ENCODE assay signal across 1 cellular context in the genomic region with DNA sequence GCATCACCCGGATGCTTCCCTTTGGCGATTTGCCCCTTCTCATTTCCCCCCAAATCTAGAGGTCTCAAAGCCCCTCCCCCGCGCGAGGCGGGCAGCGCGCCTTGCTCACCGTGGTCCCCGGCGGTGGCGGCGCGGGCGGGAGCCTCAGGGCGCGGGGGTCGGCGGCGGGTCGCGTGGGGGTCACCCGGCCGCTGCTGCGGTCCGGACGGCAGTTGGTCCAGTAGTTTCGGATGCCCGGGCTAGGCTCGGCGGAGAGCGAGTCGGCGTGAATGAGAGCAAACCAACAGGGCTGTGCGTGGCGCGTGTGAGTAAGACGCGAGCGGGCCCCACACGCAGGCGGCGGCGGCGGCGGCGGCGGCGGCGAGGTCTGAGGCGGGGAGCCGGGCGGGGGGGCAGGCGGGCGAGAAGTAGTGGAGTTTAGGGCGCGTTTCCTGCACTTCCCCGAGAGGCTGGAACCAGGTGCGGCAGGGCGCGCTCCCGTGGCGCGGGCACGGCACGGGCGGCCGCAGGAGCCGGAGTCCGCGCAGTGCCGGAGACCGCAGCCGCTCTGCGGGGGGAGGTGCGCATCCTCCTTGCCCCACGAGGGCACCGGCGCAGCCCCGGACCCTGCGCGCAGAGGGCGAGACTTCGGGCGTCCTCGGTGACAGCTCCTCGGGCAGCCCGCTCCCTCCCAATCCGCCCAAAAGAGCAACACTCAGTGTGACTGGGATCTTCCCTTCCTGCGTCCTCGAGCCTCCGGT.
TF ChIP-seq lines count a peak whose summit lies in the region.

No MANE protein-coding gene starts in this region.

TF ChIP-seq in WTC11, 78 proteins besides CTCF, POLR2A, EP300 and RAD21 (continued from another document):
- TF ChIP-seq AFF4 (CRISPR knock-in tag; IDR thresholded peaks at IDR 0.05; ENCODE audit: borderline replicate concordance) (no peak), ELF4 (CRISPR knock-in tag; IDR thresholded peaks at IDR 0.05; ENCODE audit: low read depth) (no peak), ZMAT4 (CRISPR knock-in tag; IDR thresholded peaks at IDR 0.05) (no peak), TP53 (CRISPR knock-in tag; IDR thresholded peaks at IDR 0.05) (peak; percentile 21; the same call in 1 of the 2 replicates)
- TF ChIP-seq, protein P1, sequence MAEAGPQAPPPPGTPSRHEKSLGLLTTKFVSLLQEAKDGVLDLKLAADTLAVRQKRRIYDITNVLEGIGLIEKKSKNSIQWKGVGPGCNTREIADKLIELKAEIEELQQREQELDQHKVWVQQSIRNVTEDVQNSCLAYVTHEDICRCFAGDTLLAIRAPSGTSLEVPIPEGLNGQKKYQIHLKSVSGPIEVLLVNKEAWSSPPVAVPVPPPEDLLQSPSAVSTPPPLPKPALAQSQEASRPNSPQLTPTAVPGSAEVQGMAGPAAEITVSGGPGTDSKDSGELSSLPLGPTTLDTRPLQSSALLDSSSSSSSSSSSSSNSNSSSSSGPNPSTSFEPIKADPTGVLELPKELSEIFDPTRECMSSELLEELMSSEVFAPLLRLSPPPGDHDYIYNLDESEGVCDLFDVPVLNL (CRISPR knock-in tag; IDR thresholded peaks at IDR 0.05; ENCODE audit: borderline replicate concordance, low read depth) = peak; percentile 10; the same call in 1 of the 2 replicates
- TF ChIP-seq, protein P2, sequence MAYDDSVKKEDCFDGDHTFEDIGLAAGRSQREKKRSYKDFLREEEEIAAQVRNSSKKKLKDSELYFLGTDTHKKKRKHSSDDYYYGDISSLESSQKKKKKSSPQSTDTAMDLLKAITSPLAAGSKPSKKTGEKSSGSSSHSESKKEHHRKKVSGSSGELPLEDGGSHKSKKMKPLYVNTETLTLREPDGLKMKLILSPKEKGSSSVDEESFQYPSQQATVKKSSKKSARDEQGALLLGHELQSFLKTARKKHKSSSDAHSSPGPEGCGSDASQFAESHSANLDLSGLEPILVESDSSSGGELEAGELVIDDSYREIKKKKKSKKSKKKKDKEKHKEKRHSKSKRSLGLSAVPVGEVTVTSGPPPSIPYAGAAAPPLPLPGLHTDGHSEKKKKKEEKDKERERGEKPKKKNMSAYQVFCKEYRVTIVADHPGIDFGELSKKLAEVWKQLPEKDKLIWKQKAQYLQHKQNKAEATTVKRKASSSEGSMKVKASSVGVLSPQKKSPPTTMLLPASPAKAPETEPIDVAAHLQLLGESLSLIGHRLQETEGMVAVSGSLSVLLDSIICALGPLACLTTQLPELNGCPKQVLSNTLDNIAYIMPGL (CRISPR knock-in tag; IDR thresholded peaks at IDR 0.05) = 0 out of 2 replicates have a peak, but pooled peaks have one; percentile 14
